Comparison of ENCODE assay signal across 8 cellular contexts in genomic region chr5:56818409-56819026, GRCh38. TPM values are rescaled to one million over a fixed set of nuclear protein-coding genes. Genes with fewer than 3 reads are reported as not detected.
DNase-seq lines count a peak whose midpoint lies in the region; ATAC-seq and TF ChIP-seq lines count a peak whose summit lies in the region.

No MANE protein-coding gene starts in this region.

- peak; percentile 38 for TF ChIP-seq CTCF in osteoblast (IDR thresholded peaks at IDR 0.05; ENCODE audit: extremely low read depth, low read depth, low read length)

- peak overlapping the region; percentile 83 for H3K4me3 ChIP-seq in effector memory CD4-positive, alpha-beta T cell (ENCODE audit: insufficient read depth, low read depth, low read length, poor library complexity, severe bottlenecking)
- peak overlapping the region; percentile 48 for H3K4me3 ChIP-seq in osteoblast (ENCODE audit: insufficient read depth, low read length)

- peaks cover 62% of the 10 kb centered on the region for H3K79me2 ChIP-seq in osteoblast (ENCODE audit: insufficient read depth, low read length)

- peak; percentile 38 for DNase-seq in EL
- peak; percentile 36 for DNase-seq in NOMO-1 treated with DMSO at 0.1 percent for 48 hours (lab: John Stamatoyannopoulos, UW; ENCODE audit: unreplicated experiment)
- DNase-seq in effector memory CD4-positive, alpha-beta T cell, result no peak
- no peak for DNase-seq in osteoblast (ENCODE audit: insufficient read length, low spot score, missing footprints)
- DNase-seq in stimulated activated CD4-positive, alpha-beta T cell treated with anti-CD3 and anti-CD28 coated beads, Interleukin-4, amount 100 ng/mL, for 4 hours, result no peak

- peak overlapping the region; percentile 93 for H3K27ac ChIP-seq in effector memory CD4-positive, alpha-beta T cell (ENCODE audit: insufficient read depth, low read length, poor library complexity, severe bottlenecking)
- H3K27ac ChIP-seq in osteoblast (ENCODE audit: low read depth, low read length), result no peak overlapping the region

- no peaks in the 10 kb centered on the region for H3K36me3 ChIP-seq in effector memory CD4-positive, alpha-beta T cell (ENCODE audit: control insufficient read depth, insufficient read depth, low read length)
- no peaks in the 10 kb centered on the region for H3K36me3 ChIP-seq in osteoblast (ENCODE audit: insufficient read depth, low read length)

- H3K4me2 ChIP-seq in osteoblast (ENCODE audit: insufficient read depth, low read length), result peak overlapping the region; percentile 75

- H3K4me1 ChIP-seq in effector memory CD4-positive, alpha-beta T cell (ENCODE audit: control insufficient read depth, insufficient read depth, low read length, poor library complexity, severe bottlenecking), result peaks cover 21% of the 10 kb centered on the region
- peaks cover 23% of the 10 kb centered on the region for H3K4me1 ChIP-seq in osteoblast (ENCODE audit: insufficient read depth, low read length)

- H3K9me3 ChIP-seq in effector memory CD4-positive, alpha-beta T cell (ENCODE audit: control insufficient read depth, low read length), result no peaks in the 10 kb centered on the region
- H3K9me3 ChIP-seq in osteoblast (ENCODE audit: low read depth, low read length), result no peaks in the 10 kb centered on the region

- H3K27me3 ChIP-seq in effector memory CD4-positive, alpha-beta T cell (replicated peaks; ENCODE audit: control insufficient read depth, insufficient read depth, low read length, poor library complexity, severe bottlenecking), result no peaks in the 10 kb centered on the region
- H3K27me3 ChIP-seq in osteoblast (ENCODE audit: insufficient read depth, low read length), result peaks cover 15% of the 10 kb centered on the region

- ATAC-seq in HG03139 (IDR thresholded peaks at IDR 0.05; ENCODE audit: unreplicated experiment), result no peak
- ATAC-seq in HG03571 (IDR thresholded peaks at IDR 0.05; ENCODE audit: unreplicated experiment), result no peak
- ATAC-seq in GM19023 (IDR thresholded peaks at IDR 0.05; ENCODE audit: unreplicated experiment), result no peak

- H2AFZ ChIP-seq in osteoblast (ENCODE audit: low read length), result no peak overlapping the region

- peaks cover 6% of the 10 kb centered on the region for H4K20me1 ChIP-seq in osteoblast (ENCODE audit: insufficient read depth, low read length)

RNA-seq across cellular contexts. Expression of gene MAP3K1, which starts 3.2 kb away (rescaled TPM):
- total RNA-seq in osteoblast, result 7.1 and 8.0 TPM in 2 replicates

Comparison
In these comparisons a context has a peak if more than half of its experiments do, and no peak if none do; other contexts are left out.
1. DNase-seq: peak in EL (single experiment) and NOMO-1 treated with DMSO at 0.1 percent for 48 hours (single experiment); none in effector memory CD4-positive, alpha-beta T cell (0 of 3), osteoblast (single experiment) and stimulated activated CD4-positive, alpha-beta T cell treated with anti-CD3 and anti-CD28 coated beads, Interleukin-4, amount 100 ng/mL, for 4 hours (0 of 2).